9 cellular contexts compared by ENCODE assay signal in the genomic region with DNA sequence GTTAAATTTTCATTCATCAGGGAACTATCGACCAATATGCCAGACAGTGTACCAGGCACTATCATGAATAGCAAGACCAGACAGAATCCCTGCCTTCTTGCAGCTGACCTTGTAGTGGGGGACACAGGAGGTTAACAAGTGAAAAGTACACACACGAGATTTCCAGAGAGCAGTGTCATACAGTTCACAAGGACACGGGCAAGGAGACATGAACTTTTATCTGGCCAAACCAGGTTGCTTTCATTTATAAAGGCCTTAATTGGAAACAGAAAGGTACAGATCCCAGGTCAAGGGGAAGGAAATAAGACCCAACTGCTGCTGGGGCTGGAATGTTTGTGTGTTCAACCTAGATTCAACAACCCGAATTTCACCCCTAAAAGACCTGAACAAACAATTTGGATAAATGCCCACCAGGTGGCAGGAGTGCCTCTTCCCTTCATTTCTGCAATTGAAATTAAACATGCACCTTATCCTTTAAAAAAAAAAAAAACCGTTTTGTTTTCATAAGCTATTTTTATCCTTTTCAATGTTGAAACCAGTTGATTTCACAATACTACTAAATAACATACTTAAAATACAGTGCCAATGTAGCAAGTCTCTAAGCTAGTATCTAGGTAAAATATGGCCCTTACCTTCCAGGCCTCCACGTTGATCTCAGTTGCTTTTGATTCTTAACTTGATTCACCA.
DNase-seq lines count a peak whose midpoint lies in the region; ATAC-seq and TF ChIP-seq lines count a peak whose summit lies in the region.
"Had no signal": no experiment of that assay in that cellular context is flagged by ENCODE, and none has a peak within 500 bp of the region (broad histone marks: within the 10 kb centered on the region; RNA-seq: fewer than 3 reads in every experiment).

No MANE protein-coding gene starts in this region.

- TF ChIP-seq POLR2A in gastrocnemius medialis (IDR thresholded peaks at IDR 0.05): no peak

- no peak overlapping the region for H3K4me3 Mint-ChIP-seq in activated naive CD8-positive, alpha-beta T cell treated with anti-CD3 and anti-CD28 coated beads, Interleukin-2, amount 50 U/mL, for 24 hours

- peak; percentile 54 for DNase-seq in D341Med (ENCODE audit: low spot score)
- peak; percentile 50 for DNase-seq in HT1080 (ENCODE audit: low read depth)
- peak; percentile 38 for DNase-seq in Panc1 (ENCODE audit: low read depth, low spot score)
- peak; percentile 51 for DNase-seq in activated naive CD8-positive, alpha-beta T cell treated with anti-CD3 and anti-CD28 coated beads, Interleukin-2, amount 50 U/mL, for 24 hours
- no peak for DNase-seq in left cardiac atrium
- peak; percentile 15 to 59 for DNase-seq in gastrocnemius medialis

- CTCF ChIA-PET in Panc1 (lab: Charles Lee): interaction anchor here (0.5 to 2.2 kb wide), 7 partner anchors 22 to 404 kb away, joined by 3 to 13 read pairs (median 3); no protein-coding TSS in a partner anchor

- ATAC-seq in Panc1 (no peak), left cardiac atrium (peak; percentile 56 to 68), gastrocnemius medialis (peak; percentile 89 to 91), HG02759 (IDR thresholded peaks at IDR 0.05; ENCODE audit: unreplicated experiment) (no peak), HG03432 (IDR thresholded peaks at IDR 0.05; ENCODE audit: unreplicated experiment) (no peak)
- no peak for ATAC-seq in activated naive CD8-positive, alpha-beta T cell treated with anti-CD3 and anti-CD28 coated beads, Interleukin-2, amount 50 U/mL, for 24 hours

- H3K4me1 Mint-ChIP-seq in activated naive CD8-positive, alpha-beta T cell treated with anti-CD3 and anti-CD28 coated beads, Interleukin-2, amount 50 U/mL, for 24 hours: peaks cover 23% of the 10 kb centered on the region

- TF ChIP-seq CTCF in Panc1 (IDR thresholded peaks at IDR 0.05) (peak; percentile 77), gastrocnemius medialis (IDR thresholded peaks at IDR 0.05 in 4 of 5, conservative IDR thresholded peaks at IDR 0.05 in 1 of 5) (peak; percentile 67 to 74 (median 73))

- no peak overlapping the region for H3K27ac ChIP-seq in Panc1 (ENCODE audit: low read length)
- H3K27ac ChIP-seq in gastrocnemius medialis: peak overlapping the region; percentile 61 to 85 (median 68)
- H3K27ac ChIP-seq: SK-N-MC had no signal

- H3K36me3 ChIP-seq in Panc1 (ENCODE audit: control insufficient read depth, insufficient read depth, low read length) (no peaks in the 10 kb centered on the region), gastrocnemius medialis (no peaks in the 10 kb centered on the region)

- no peak overlapping the region for H3K27ac Mint-ChIP-seq in activated naive CD8-positive, alpha-beta T cell treated with anti-CD3 and anti-CD28 coated beads, Interleukin-2, amount 50 U/mL, for 24 hours

- no peaks in the 10 kb centered on the region for H3K36me3 Mint-ChIP-seq in activated naive CD8-positive, alpha-beta T cell treated with anti-CD3 and anti-CD28 coated beads, Interleukin-2, amount 50 U/mL, for 24 hours (ENCODE audit: low read depth)

- H3K27me3 ChIP-seq in Panc1 (ENCODE audit: control insufficient read depth, insufficient read depth, low read length) (no peaks in the 10 kb centered on the region), gastrocnemius medialis (no peaks in the 10 kb centered on the region)

- POLR2A ChIA-PET in Panc1 (lab: Charles Lee): interaction anchor here (0.6 kb wide), 1 partner anchor 196 kb away, joined by 4 read pairs; no protein-coding TSS in a partner anchor

- in situ Hi-C loops in Panc1 (cut with HindIII; ENCODE audit: low pct_unique_long_range_greater_than_20kb, low sequenced_read_pairs) (no loop called here), gastrocnemius medialis (cut with MboI; ENCODE audit: low sequenced_read_pairs in 4 of 4) (loop anchor here (5.0 to 25.0 kb wide), 9 partner anchors 60 to 1952 kb away; no protein-coding TSS in a partner anchor)

- no peaks in the 10 kb centered on the region for H3K27me3 Mint-ChIP-seq in activated naive CD8-positive, alpha-beta T cell treated with anti-CD3 and anti-CD28 coated beads, Interleukin-2, amount 50 U/mL, for 24 hours

- intact Hi-C loops in Panc1 (cut with micrococcal nuclease; ENCODE audit: unreplicated experiment): loop anchor here (1.0 kb wide), 1 partner anchor 223 kb away; no protein-coding TSS in a partner anchor
- intact Hi-C loops in left cardiac atrium (cut with DNase I): loop anchor here in 1 of 2 donors (2.0 to 5.0 kb wide), 2 partner anchors 222 to 403 kb away; no protein-coding TSS in a partner anchor
- intact Hi-C loops in gastrocnemius medialis (cut with DNase I; ENCODE audit: low total_unique reads): loop anchor here (1.0 to 5.0 kb wide), 4 partner anchors 63 to 1947 kb away; no protein-coding TSS in a partner anchor

- no TSS peak for BruUV-seq in Panc1 (replicated peaks; lab: Mats Ljungman, UMichigan)

- no peak overlapping the region for H3K4me3 ChIP-seq in Panc1 (ENCODE audit: low read depth in 2 of 2, low read length in 2 of 2)
- H3K4me3 ChIP-seq in gastrocnemius medialis: peak overlapping the region in 1 of 4 donors; percentile 5
- H3K4me3 ChIP-seq: SK-N-MC had no signal

- no peaks in the 10 kb centered on the region for H3K4me1 ChIP-seq in Panc1 (ENCODE audit: control insufficient read depth, insufficient read depth, low read length)
- H3K4me1 ChIP-seq in gastrocnemius medialis: peaks cover 18 to 21% of the 10 kb centered on the region in 2 donors

- no peaks in the 10 kb centered on the region for H3K9me3 ChIP-seq in Panc1 (ENCODE audit: control insufficient read depth, insufficient read depth, low read depth, low read length)
- no peaks in the 10 kb centered on the region for H3K9me3 ChIP-seq in gastrocnemius medialis

- H3K9me3 Mint-ChIP-seq in activated naive CD8-positive, alpha-beta T cell treated with anti-CD3 and anti-CD28 coated beads, Interleukin-2, amount 50 U/mL, for 24 hours: no peaks in the 10 kb centered on the region

Comparison
In these comparisons a context has a peak if more than half of its experiments do, and no peak if none do; other contexts are left out.
1. ATAC-seq: peak in left cardiac atrium (2 of 2) and gastrocnemius medialis (2 of 2); none in Panc1 (single experiment), activated naive CD8-positive, alpha-beta T cell treated with anti-CD3 and anti-CD28 coated beads, Interleukin-2, amount 50 U/mL, for 24 hours (single experiment), HG02759 (single experiment) and HG03432 (single experiment).